28 cellular contexts compared by ENCODE assay signal in genomic region chr3:186973702-186974101, GRCh38. TPM values are rescaled to one million over a fixed set of nuclear protein-coding genes. Genes with fewer than 3 reads are reported as not detected.
A peak's percentile ranks its signal among the peaks of the same experiment; 100 is the strongest.
DNase-seq lines count a peak whose midpoint lies in the region; ATAC-seq, FAIRE-seq and TF ChIP-seq lines count a peak whose summit lies in the region.
"Had no signal": no experiment of that assay in that cellular context is flagged by ENCODE, and none has a peak within 500 bp of the region (broad histone marks: within the 10 kb centered on the region; RNA-seq: fewer than 3 reads in every experiment).

No MANE protein-coding gene starts in this region.

- no peaks in the 10 kb centered on the region for H3K27me3 Mint-ChIP-seq in T-helper 2 cell treated with Interferon-gamma antibody and Interleukin-4, amounts not matched to agents 5 μg/mL and 100 μg/mL, for 36 hours (ENCODE audit: low read depth)
- no peaks in the 10 kb centered on the region for H3K27me3 Mint-ChIP-seq in activated naive CD8-positive, alpha-beta T cell treated with anti-CD3 and anti-CD28 coated beads, Interleukin-2, amount 50 U/mL, for 24 hours
- H3K27me3 Mint-ChIP-seq: naive thymus-derived CD8-positive, alpha-beta T cell had no signal

- TF ChIP-seq CTCF in DOHH2 (IDR thresholded peaks at IDR 0.05; ENCODE audit: low read depth, low read length, poor library complexity, severe bottlenecking) (no peak), H1 (IDR thresholded peaks at IDR 0.05; ENCODE audit: control extremely low read depth in 1 of 3, insufficient read depth in 1 of 3, low read depth in 1 of 3, low read length in 3 of 3) (no peak), psoas muscle (IDR thresholded peaks at IDR 0.05) (no peak)

- no peak overlapping the region for H3K4me3 Mint-ChIP-seq in T-helper 2 cell treated with Interferon-gamma antibody and Interleukin-4, amounts not matched to agents 5 μg/mL and 100 μg/mL, for 36 hours
- no peak overlapping the region for H3K4me3 Mint-ChIP-seq in activated naive CD8-positive, alpha-beta T cell treated with anti-CD3 and anti-CD28 coated beads, Interleukin-2, amount 50 U/mL, for 24 hours
- H3K4me3 Mint-ChIP-seq: naive thymus-derived CD8-positive, alpha-beta T cell; WTC11 had no signal

- H2BK20ac ChIP-seq in H1 (ENCODE audit: low read length): no peak overlapping the region

- H3K9me2 ChIP-seq in DOHH2 (replicated peaks; ENCODE audit: control insufficient read depth, low read length): no peaks in the 10 kb centered on the region

- no peak for TF ChIP-seq RAD21 in H1 (IDR thresholded peaks at IDR 0.05 in 1 of 2, conservative IDR thresholded peaks at IDR 0.05 in 1 of 2; ENCODE audit: low read depth in 2 of 2, low read length in 2 of 2)

- no peak for TF ChIP-seq POLR2A in H1 (IDR thresholded peaks at IDR 0.05; ENCODE audit: control extremely low read depth in 1 of 2, low read depth in 2 of 2, low read length in 2 of 2)

- H4K5ac ChIP-seq in H1 (ENCODE audit: insufficient read length, low read depth, low read length): no peak overlapping the region

- no peak overlapping the region for H3K18ac ChIP-seq in H1 (ENCODE audit: extremely low read depth, low read length)

- FAIRE-seq in H1 (lab: Jason Lieb, UNC): no peak
- FAIRE-seq: endothelial cell of umbilical vein, HTR-8/SVneo, islet of Langerhans, urothelium cell line had no signal

- H3F3A ChIP-seq in DOHH2 (ENCODE audit: control insufficient read depth, insufficient read depth): 0 out of 2 replicates have a peak, but pooled peaks cover 3% of the 10 kb centered on the region

- H3K9me3 Mint-ChIP-seq in T-helper 2 cell treated with Interferon-gamma antibody and Interleukin-4, amounts not matched to agents 5 μg/mL and 100 μg/mL, for 36 hours: no peaks in the 10 kb centered on the region
- no peaks in the 10 kb centered on the region for H3K9me3 Mint-ChIP-seq in activated naive CD8-positive, alpha-beta T cell treated with anti-CD3 and anti-CD28 coated beads, Interleukin-2, amount 50 U/mL, for 24 hours
- H3K9me3 Mint-ChIP-seq: activated T-helper 2 cell treated with anti-CD3 and anti-CD28 coated beads, Interferon-gamma antibody, Interleukin-2, Interleukin-4, amounts not matched to agents 10 μg/mL and 5 μg/mL and 100 μg/mL, durations not matched to agents 14 hours and 24 hours and 36 hours; naive thymus-derived CD8-positive, alpha-beta T cell; WTC11 had no signal

- ATAC-seq in psoas muscle: no peak
- no peak for ATAC-seq in activated naive CD8-positive, alpha-beta T cell treated with anti-CD3 and anti-CD28 coated beads, Interleukin-2, amount 50 U/mL, for 24 hours
- no peak for ATAC-seq in GM18511 (IDR thresholded peaks at IDR 0.05; ENCODE audit: unreplicated experiment)
- ATAC-seq: left ventricle myocardium superior; naive thymus-derived CD8-positive, alpha-beta T cell; WTC11 had no signal

- H3K36me3 Mint-ChIP-seq in T-helper 2 cell treated with Interferon-gamma antibody and Interleukin-4, amounts not matched to agents 5 μg/mL and 100 μg/mL, for 36 hours (ENCODE audit: low read depth): peaks cover 69% of the 10 kb centered on the region
- peaks cover 40% of the 10 kb centered on the region for H3K36me3 Mint-ChIP-seq in activated naive CD8-positive, alpha-beta T cell treated with anti-CD3 and anti-CD28 coated beads, Interleukin-2, amount 50 U/mL, for 24 hours (ENCODE audit: low read depth)

- H3K27ac Mint-ChIP-seq in T-helper 2 cell treated with Interferon-gamma antibody and Interleukin-4, amounts not matched to agents 5 μg/mL and 100 μg/mL, for 36 hours: peak overlapping the region; percentile 2
- no peak overlapping the region for H3K27ac Mint-ChIP-seq in activated naive CD8-positive, alpha-beta T cell treated with anti-CD3 and anti-CD28 coated beads, Interleukin-2, amount 50 U/mL, for 24 hours
- H3K27ac Mint-ChIP-seq: activated T-helper 2 cell treated with anti-CD3 and anti-CD28 coated beads, Interferon-gamma antibody, Interleukin-2, Interleukin-4, amounts not matched to agents 10 μg/mL and 5 μg/mL and 100 μg/mL, durations not matched to agents 14 hours and 24 hours and 36 hours had no signal

- H2BK15ac ChIP-seq in H1 (ENCODE audit: low read length): no peak overlapping the region

- H3K4me2 ChIP-seq in DOHH2 (ENCODE audit: low read length): peak overlapping the region; percentile 65
- H3K4me2 ChIP-seq in H1 (ENCODE audit: insufficient read depth in 1 of 2, low read depth in 2 of 2, low read length in 2 of 2): no peak overlapping the region
- H3K4me2 ChIP-seq: KMS-11 had no signal

- H3K9ac ChIP-seq in H1 (replicated peaks in 1 of 4; ENCODE audit: extremely low read depth in 1 of 4, low read depth in 3 of 4, low read length in 3 of 4): no peak overlapping the region
- H3K9ac ChIP-seq: KMS-11 had no signal

- H3K27ac ChIP-seq in DOHH2 (ENCODE audit: low read depth, low read length): peak overlapping the region; percentile 46
- H3K27ac ChIP-seq in H1 (ENCODE audit: low read depth, low read length): no peak overlapping the region
- peak overlapping the region; percentile 96 for H3K27ac ChIP-seq in psoas muscle
- H3K27ac ChIP-seq: 22Rv1, KMS-11, Peyer's patch had no signal

- peaks cover 5% of the 10 kb centered on the region; the same call in 1 of the 2 replicates for H3K79me1 ChIP-seq in H1 (ENCODE audit: low read depth, low read length)

- H4K20me1 ChIP-seq in DOHH2 (ENCODE audit: control insufficient read depth, insufficient read depth, low read depth, low read length): peaks cover 2% of the 10 kb centered on the region; the same call in 1 of the 2 replicates
- peaks cover 0 to 2% of the 10 kb centered on the region in 2 experiments for H4K20me1 ChIP-seq in H1 (replicated peaks in 1 of 2; ENCODE audit: control insufficient read depth in 1 of 2, insufficient read depth in 2 of 2, low read length in 2 of 2)

- WGBS in H1 (ENCODE audit: extremely low coverage in 1 of 2, insufficient coverage in 1 of 2, insufficient read length in 1 of 2, insufficient replicate concordance in 2 of 2, low coverage in 1 of 2, low lambda C conversion rate in 2 of 2, missing lambda C conversion rate in 1 of 2), 2 experiments: 91% methylated on average over 7 of the region's 7 CpGs; no CpG with 5 or more reads in 1 of the 2 experiments
- WGBS in psoas muscle, 3 donors: 89 to 94% (median 91%) methylated on average over 7 of the region's 7 CpGs

- no peak overlapping the region for H3K23ac ChIP-seq in H1 (ENCODE audit: insufficient read length)

- H3K36me3 ChIP-seq in DOHH2 (ENCODE audit: control insufficient read depth, low read length) (peaks cover 79% of the 10 kb centered on the region), H1 (ENCODE audit: control insufficient read depth in 2 of 4, insufficient read depth in 4 of 4, low read length in 3 of 4) (peaks cover 2 to 57% (median 20%) of the 10 kb centered on the region in 4 experiments; a peak in 6 of 8 replicates), psoas muscle (ENCODE audit: insufficient read depth in 1 of 2, low read depth in 1 of 2) (no peaks in the 10 kb centered on the region)
- H3K36me3 ChIP-seq: Peyer's patch had no signal

- POLR2A ChIA-PET in H1 (lab: Charles Lee; ENCODE audit: partially characterized antibody): interaction anchor here (0.8 kb wide), 1 partner anchor 184 kb away, joined by 3 read pairs; no protein-coding TSS in a partner anchor

- no peak overlapping the region for H2AK5ac ChIP-seq in H1 (ENCODE audit: low read depth, low read length)

- H2AFZ ChIP-seq in H1 (ENCODE audit: low read length): no peak overlapping the region

- no peak overlapping the region for H2BK12ac ChIP-seq in H1 (ENCODE audit: low read depth, low read length)

- no peak for DNase-seq in T-helper 2 cell treated with Interferon-gamma antibody and Interleukin-4, amounts not matched to agents 5 μg/mL and 100 μg/mL, for 36 hours (ENCODE audit: low spot score)
- DNase-seq in T-helper 2 cell (no peak), H1 (ENCODE audit: low read depth in 1 of 2, low spot score in 2 of 2) (no peak), psoas muscle (no peak), activated gamma-delta T cell (lab: John Stamatoyannopoulos, UW) (no peak)
- no peak for DNase-seq in activated naive CD8-positive, alpha-beta T cell treated with anti-CD3 and anti-CD28 coated beads, Interleukin-2, amount 50 U/mL, for 24 hours
- DNase-seq: activated CD8-positive, alpha-beta memory T cell treated with anti-CD3 and anti-CD28 coated beads, Interleukin-2, amount 50 U/mL, for 4 hours; cerebellar nuclear complex; DMS53; dorsolateral prefrontal cortex; GDM1; left ventricle myocardium superior; midbrain; naive thymus-derived CD8-positive, alpha-beta T cell; NCI-H1436 treated with DMSO at 0.1 percent for 48 hours; NCI-H345; SIG-M5 had no signal

- peaks cover 25% of the 10 kb centered on the region for H3K79me2 ChIP-seq in DOHH2 (ENCODE audit: control insufficient read depth, low read length)
- H3K79me2 ChIP-seq in H1 (ENCODE audit: control insufficient read depth in 1 of 2, insufficient read depth in 2 of 2, low read length in 2 of 2): peaks cover 0 to 12% of the 10 kb centered on the region in 2 experiments; a peak in 2 of 4 replicates

- no peak for TF ChIP-seq EP300 in H1 (IDR thresholded peaks at IDR 0.05; ENCODE audit: borderline replicate concordance in 1 of 2, low read depth in 2 of 2, low read length in 2 of 2)

- no peak overlapping the region for H4K91ac ChIP-seq in H1 (replicated peaks; ENCODE audit: insufficient read length, low read length)

- no peak overlapping the region for H2BK120ac ChIP-seq in H1 (replicated peaks; ENCODE audit: low read depth, low read length)

- no peak overlapping the region for H3K56ac ChIP-seq in H1 (replicated peaks; ENCODE audit: insufficient read length, low read depth, low read length)

- no peak overlapping the region for H4K8ac ChIP-seq in H1 (ENCODE audit: extremely low read depth, insufficient read depth, low read length)

- no peak overlapping the region for H3K14ac ChIP-seq in H1 (ENCODE audit: insufficient read length)

- CTCF ChIA-PET in H1 (lab: Charles Lee; ENCODE audit: partially characterized antibody): interaction anchor here (1.1 to 1.4 kb wide), 3 partner anchors 11 to 15 kb away, joined by 3 to 5 read pairs (median 4); no protein-coding TSS in a partner anchor

- peaks cover 17% of the 10 kb centered on the region for H3K4me1 Mint-ChIP-seq in T-helper 2 cell treated with Interferon-gamma antibody and Interleukin-4, amounts not matched to agents 5 μg/mL and 100 μg/mL, for 36 hours (ENCODE audit: low read depth)
- H3K4me1 Mint-ChIP-seq in activated naive CD8-positive, alpha-beta T cell treated with anti-CD3 and anti-CD28 coated beads, Interleukin-2, amount 50 U/mL, for 24 hours: peaks cover 26% of the 10 kb centered on the region

- H3K9me3 ChIP-seq in DOHH2 (ENCODE audit: control insufficient read depth, insufficient read depth, low read length): no peaks in the 10 kb centered on the region
- H3K9me3 ChIP-seq in H1 (ENCODE audit: insufficient read depth in 2 of 2, low read depth in 1 of 2, low read length in 1 of 2): no peaks in the 10 kb centered on the region
- no peaks in the 10 kb centered on the region for H3K9me3 ChIP-seq in psoas muscle
- H3K9me3 ChIP-seq: Peyer's patch had no signal

- H3K4me1 ChIP-seq in DOHH2 (ENCODE audit: control insufficient read depth, low read length) (peaks cover 40% of the 10 kb centered on the region), H1 (replicated peaks in 1 of 4; ENCODE audit: control insufficient read depth in 3 of 4, insufficient read depth in 4 of 4, low read length in 3 of 4) (peaks cover 0 to 9% (median 5%) of the 10 kb centered on the region in 4 experiments; a peak in 6 of 7 replicates), psoas muscle (peaks cover 82% of the 10 kb centered on the region)
- H3K4me1 ChIP-seq: Peyer's patch had no signal

- intact Hi-C loops in psoas muscle (cut with DNase I): no loop called here

- no peaks in the 10 kb centered on the region for H3K23me2 ChIP-seq in H1 (ENCODE audit: low read depth, low read length)

- no peak overlapping the region for H3K4ac ChIP-seq in H1 (replicated peaks; ENCODE audit: insufficient read length, low read depth, low read length)

- H3K27me3 ChIP-seq in DOHH2 (ENCODE audit: control insufficient read depth, low read length) (no peaks in the 10 kb centered on the region), H1 (replicated peaks in 1 of 4; ENCODE audit: control insufficient read depth in 3 of 4, extremely low read depth in 1 of 4, insufficient read depth in 3 of 4, low read length in 3 of 4) (no peaks in the 10 kb centered on the region), psoas muscle (ENCODE audit: insufficient read depth in 3 of 3, low read length in 2 of 3) (no peaks in the 10 kb centered on the region)
- H3K27me3 ChIP-seq: dorsolateral prefrontal cortex, Peyer's patch had no signal

- H3K4me3 ChIP-seq in DOHH2 (ENCODE audit: low read length) (peak overlapping the region; percentile 45), H1 (ENCODE audit: extremely low read depth in 1 of 4, insufficient read depth in 2 of 4, low read depth in 3 of 4, low read length in 4 of 4) (no peak overlapping the region), psoas muscle (no peak overlapping the region)
- H3K4me3 ChIP-seq: dorsolateral prefrontal cortex, Peyer's patch had no signal

- peak overlapping the region; percentile 73; the same call in 1 of the 2 replicates for H2BK5ac ChIP-seq in H1 (ENCODE audit: low read depth, low read length)

RNA-seq across cellular contexts. Expression of gene ST6GAL1, which starts 43.4 kb away (rescaled TPM):
- 75.9 and 80.9 TPM in 2 replicates for total RNA-seq in H1 (2021; fragmentation: NEBNext Ultra II Directional; extraction: Animal tissue kit (Norgen Biotek cat#: 25700))
- polyA plus RNA-seq in H1 (2011; rRNA removed) (41.8 and 62.8 TPM in 2 replicates), psoas muscle (10 to 100 TPM in 1 of 3 donors, 1 to 10 TPM in 2; 4.2 to 15.3 (median 9.2) TPM)
- polyA plus RNA-seq in H1 (2011; cell fraction: cytosol; rRNA removed): 46.7 TPM
- 45.9 TPM for polyA plus RNA-seq in H1 (2011; cell fraction: nucleus; rRNA removed)
- polyA plus RNA-seq in H1 (2012, experiment 1 of 2): 52.3 to 63.2 TPM (median 56.4 TPM) in 4 replicates
- 24.9 TPM for polyA plus RNA-seq in H1 (2012, experiment 2 of 2)
- polyA plus RNA-seq in H1 (2013, experiment 1 of 2): 76.2 TPM
- polyA plus RNA-seq in H1 (2013, experiment 2 of 2): 85.7 TPM
- polyA minus RNA-seq in H1 (2011; rRNA and poly(A)+ RNA removed): 159 and 242 TPM in 2 replicates
- polyA minus RNA-seq in H1 (2011; cell fraction: cytosol; rRNA and poly(A)+ RNA removed): 60.2 TPM
- polyA minus RNA-seq in H1 (2011; cell fraction: nucleus; rRNA and poly(A)+ RNA removed): 99.7 TPM
- total RNA-seq in psoas muscle: 10 to 100 TPM; 11.5 to 25.0 (median 20.5) TPM
